In genomic region chr5:144395704-144396103, GRCh38 we compare ENCODE assay signal across 17 cellular contexts.
DNase-seq lines count a peak whose midpoint lies in the region; ATAC-seq lines count a peak whose summit lies in the region.
"Had no signal": no experiment of that assay in that cellular context is flagged by ENCODE, and none has a peak within 500 bp of the region (broad histone marks: within the 10 kb centered on the region; RNA-seq: fewer than 3 reads in every experiment).

No MANE protein-coding gene starts in this region.

- peak; percentile 67 for ATAC-seq in GM18511 (IDR thresholded peaks at IDR 0.05; ENCODE audit: unreplicated experiment)
- peak; percentile 82 for ATAC-seq in GM21526 (IDR thresholded peaks at IDR 0.05; ENCODE audit: low FRiP score, unreplicated experiment)
- peak; percentile 61 for ATAC-seq in HG02973 (IDR thresholded peaks at IDR 0.05; ENCODE audit: unreplicated experiment)
- ATAC-seq in HG03565 (IDR thresholded peaks at IDR 0.05; ENCODE audit: unreplicated experiment), result peak; percentile 87
- ATAC-seq: K562; left cardiac atrium; natural killer cell treated with Interleukin-12 subunit alpha and Interleukin-12 subunit beta and Interleukin-15 and Interleukin-18, amount 100 ng/mL, for 72 hours; stimulated activated effector memory CD8-positive, alpha-beta T cell treated with anti-CD3 and anti-CD28 coated beads, Interleukin-12 subunit alpha, Interleukin-12 subunit beta, amount 100 ng/mL, for 72 hours had no signal

- DNase-seq in OCI-M2 (lab: John Stamatoyannopoulos, UW; ENCODE audit: unreplicated experiment), result no peak
- DNase-seq in A172 (ENCODE audit: low spot score), result no peak
- no peak for DNase-seq in NCI-H526 treated with DMSO at 0.1 percent for 48 hours (lab: John Stamatoyannopoulos, UW)
- DNase-seq in DMS114 treated with DMSO at 0.1 percent for 48 hours (lab: John Stamatoyannopoulos, UW; ENCODE audit: unreplicated experiment), result no peak
- DNase-seq: activated CD4-positive, alpha-beta T cell treated with anti-CD3 and anti-CD28 coated beads, Interleukin-2, amount 50 U/mL, for 48 hours; activated gamma-delta T cell; left cardiac atrium; midbrain; NCI-H1694 treated with DMSO at 0.1 percent for 48 hours; NCI-H82 had no signal
